In genomic region chr1:112674986-112675727, GRCh38 we compare ENCODE assay signal across 7 cellular contexts. TPM values are rescaled to one million over a fixed set of nuclear protein-coding genes. Genes with fewer than 3 reads are reported as not detected.
A peak's percentile ranks its signal among the peaks of the same experiment; 100 is the strongest.
DNase-seq lines count a peak whose midpoint lies in the region; ATAC-seq, FAIRE-seq and TF ChIP-seq lines count a peak whose summit lies in the region.

No MANE protein-coding gene starts in this region.

- H3K9me3 ChIP-seq in endothelial cell of umbilical vein (replicated peaks; ENCODE audit: control insufficient read depth, insufficient read depth, low read length) (no peaks in the 10 kb centered on the region), subcutaneous abdominal adipose tissue (ENCODE audit: control insufficient read depth in 5 of 5, low read length in 5 of 5) (no peaks in the 10 kb centered on the region)

- H2AFZ ChIP-seq in endothelial cell of umbilical vein (ENCODE audit: low read depth, low read length), result peak overlapping the region; percentile 74

- BruUV-seq in endothelial cell of umbilical vein (replicated peaks; lab: Mats Ljungman, UMichigan), result no TSS peak

- peak; percentile 50 for TF ChIP-seq POLR2A in GM15510 (IDR thresholded peaks at IDR 0.05; ENCODE audit: borderline replicate concordance, extremely low read depth, insufficient read length)
- no peak for TF ChIP-seq POLR2A in endothelial cell of umbilical vein (IDR thresholded peaks at IDR 0.05; ENCODE audit: low read depth, low read length)

- H3K9me1 ChIP-seq in endothelial cell of umbilical vein (replicated peaks; ENCODE audit: control insufficient read depth, extremely low read depth, insufficient read depth, low read length), result no peaks in the 10 kb centered on the region

- H3K27ac ChIP-seq in endothelial cell of umbilical vein (ENCODE audit: insufficient read depth, low read depth, low read length), result peak overlapping the region; percentile 69
- H3K27ac ChIP-seq in subcutaneous abdominal adipose tissue (ENCODE audit: low read depth, low read length), result peak overlapping the region; percentile 86

- H4K20me1 ChIP-seq in endothelial cell of umbilical vein (replicated peaks; ENCODE audit: control insufficient read depth, extremely low read depth, insufficient read depth, low read length), result peaks cover 2% of the 10 kb centered on the region

- POLR2A ChIA-PET in endothelial cell of umbilical vein (lab: Charles Lee), result interaction anchor here (0.7 to 3.6 kb wide), 5 partner anchors 25 to 279 kb away, joined by 3 to 19 read pairs (median 3); partner anchors contain the start of gene CTTNBP2NL

- H3K4me2 ChIP-seq in endothelial cell of umbilical vein (ENCODE audit: insufficient read depth, low read length), result peak overlapping the region; percentile 90

- H3K79me2 ChIP-seq in endothelial cell of umbilical vein (ENCODE audit: control insufficient read depth, insufficient read depth, low read length), result peaks cover 20% of the 10 kb centered on the region

- H3K9ac ChIP-seq in endothelial cell of umbilical vein (replicated peaks; ENCODE audit: extremely low read depth, insufficient read depth, low read length), result peak overlapping the region; percentile 78
- H3K9ac ChIP-seq in subcutaneous abdominal adipose tissue (ENCODE audit: low read length in 5 of 5), result peak overlapping the region; percentile 6 to 94 (median 87)

- H3K4me3 ChIP-seq in endothelial cell of umbilical vein (replicated peaks in 1 of 3; ENCODE audit: insufficient read depth in 1 of 3, low read depth in 1 of 3, low read length in 3 of 3) (peak overlapping the region; percentile 67 to 88 (median 82)), subcutaneous abdominal adipose tissue (ENCODE audit: low read depth in 1 of 5, low read length in 5 of 5) (peak overlapping the region; percentile 90 to 95 (median 93))

- H3K4me1 ChIP-seq in endothelial cell of umbilical vein (ENCODE audit: control insufficient read depth, extremely low read depth, insufficient read depth, low read length) (peaks cover 21% of the 10 kb centered on the region), subcutaneous abdominal adipose tissue (ENCODE audit: control insufficient read depth in 5 of 5, insufficient read depth in 5 of 5, low read length in 5 of 5) (peaks cover 0 to 29% (median 22%) of the 10 kb centered on the region in 5 donors)

- ATAC-seq in HG02642 (IDR thresholded peaks at IDR 0.05; ENCODE audit: poor library complexity, unreplicated experiment), result peak; percentile 50

- DNase-seq in NCI-H2107 (lab: John Stamatoyannopoulos, UW) (peak; percentile 21), endothelial cell of umbilical vein (ENCODE audit: low read depth, low spot score) (peak; percentile 60), myocyte (ENCODE audit: low read depth) (peak; percentile 52)
- DNase-seq in activated CD8-positive, alpha-beta memory T cell treated with anti-CD3 and anti-CD28 coated beads for 48 hours (ENCODE audit: low read depth in 2 of 3, low spot score in 2 of 3), result peak; percentile 9 to 40 (median 10)

- intact Hi-C loops in endothelial cell of umbilical vein (cut with micrococcal nuclease), result loop anchor here (1.0 to 2.0 kb wide), 6 partner anchors 25 to 284 kb away; partner anchors contain the start of genes CAPZA1 and ST7L

- peaks cover 0 to 11% of the 10 kb centered on the region in 2 experiments for H3K36me3 ChIP-seq in endothelial cell of umbilical vein (ENCODE audit: control insufficient read depth in 2 of 2, extremely low read depth in 1 of 2, insufficient read depth in 2 of 2, low read length in 2 of 2)
- H3K36me3 ChIP-seq in subcutaneous abdominal adipose tissue (ENCODE audit: control insufficient read depth in 5 of 5, insufficient read depth in 5 of 5, low read length in 5 of 5), result peaks cover 8 to 18% (median 14%) of the 10 kb centered on the region in 5 donors

- dilution Hi-C loops in endothelial cell of umbilical vein (cut with MboI; ENCODE audit: extremely low pct_ligation_motif_present, low sequenced_read_pairs), result no loop called here

- TF ChIP-seq CTCF in endothelial cell of umbilical vein (IDR thresholded peaks at IDR 0.05; ENCODE audit: extremely low read depth in 1 of 2, insufficient read depth in 1 of 2, low read depth in 1 of 2, low read length in 2 of 2), result peak; percentile 6 to 10

- peak; percentile 33 for FAIRE-seq in endothelial cell of umbilical vein (lab: Jason Lieb, UNC)

- CTCF ChIA-PET in endothelial cell of umbilical vein (lab: Charles Lee), result interaction anchor here (0.7 to 5.5 kb wide), 17 partner anchors 14 to 285 kb away, joined by 3 to 57 read pairs (median 15); partner anchors contain the start of genes PPM1J and RHOC

- no peaks in the 10 kb centered on the region for H3K27me3 ChIP-seq in endothelial cell of umbilical vein (ENCODE audit: control insufficient read depth in 2 of 2, insufficient read depth in 2 of 2, low read length in 2 of 2)
- no peaks in the 10 kb centered on the region for H3K27me3 ChIP-seq in subcutaneous abdominal adipose tissue (ENCODE audit: control insufficient read depth in 5 of 5, insufficient read depth in 4 of 5, low read length in 5 of 5)

TF ChIP-seq in endothelial cell of umbilical vein, 7 proteins besides CTCF, POLR2A, EP300 and RAD21:
- TF ChIP-seq POLR2AphosphoS5 (IDR thresholded peaks at IDR 0.05; ENCODE audit: insufficient read depth, low read depth, low read length) (peak; percentile 11), JUN (IDR thresholded peaks at IDR 0.05; ENCODE audit: borderline replicate concordance, insufficient read depth, insufficient read length, low read depth) (no peak)

RNA-seq across cellular contexts. Expression of gene MOV10, which starts 0.7 kb away (rescaled TPM):
- total RNA-seq in endothelial cell of umbilical vein (103 and 113 TPM in 2 replicates), myocyte (15.0 and 16.4 TPM in 2 replicates)
- 97.1 and 98.0 TPM in 2 replicates for polyA plus RNA-seq in endothelial cell of umbilical vein
- 57.2 and 77.0 TPM in 2 replicates for polyA plus RNA-seq in endothelial cell of umbilical vein (2011; cell fraction: cytosol; rRNA removed)
- 307 and 333 TPM in 2 replicates for polyA plus RNA-seq in endothelial cell of umbilical vein (2011; cell fraction: nucleus; rRNA removed)
- polyA plus RNA-seq in endothelial cell of umbilical vein (2012), result 53.5 and 58.7 TPM in 2 replicates
- 70.9 and 100 TPM in 2 replicates for polyA minus RNA-seq in endothelial cell of umbilical vein
- polyA minus RNA-seq in endothelial cell of umbilical vein (2011; cell fraction: cytosol; rRNA and poly(A)+ RNA removed), result 36.7 TPM
- polyA minus RNA-seq in endothelial cell of umbilical vein (2011; cell fraction: nucleus; rRNA and poly(A)+ RNA removed), result 88.9 and 98.3 TPM in 2 replicates
- polyA plus RNA-seq in myocyte (2012), result 24.7 TPM

RNA-seq across cellular contexts. Expression of gene RHOC, which starts 31.8 kb away (rescaled TPM):
- total RNA-seq in endothelial cell of umbilical vein (652 and 699 TPM in 2 replicates), myocyte (174 and 188 TPM in 2 replicates)
- polyA plus RNA-seq in endothelial cell of umbilical vein, result 1,244 and 1,340 TPM in 2 replicates
- polyA plus RNA-seq in endothelial cell of umbilical vein (2011; cell fraction: cytosol; rRNA removed), result 1,507 and 1,589 TPM in 2 replicates
- polyA plus RNA-seq in endothelial cell of umbilical vein (2011; cell fraction: nucleus; rRNA removed), result 615 and 657 TPM in 2 replicates
- polyA plus RNA-seq in endothelial cell of umbilical vein (2012), result 941 and 1,005 TPM in 2 replicates
- 905 and 1,030 TPM in 2 replicates for polyA minus RNA-seq in endothelial cell of umbilical vein
- polyA minus RNA-seq in endothelial cell of umbilical vein (2011; cell fraction: cytosol; rRNA and poly(A)+ RNA removed), result 73.2 TPM
- polyA minus RNA-seq in endothelial cell of umbilical vein (2011; cell fraction: nucleus; rRNA and poly(A)+ RNA removed), result 134 and 141 TPM in 2 replicates
- 441 TPM for polyA plus RNA-seq in myocyte (2012)

RNA-seq across cellular contexts. Expression of gene PPM1J, which starts 40.0 kb away (rescaled TPM):
- total RNA-seq in endothelial cell of umbilical vein (1.7 and 2.4 TPM in 2 replicates), myocyte (1.5 and 2.4 TPM in 2 replicates)
- 3.1 and 3.2 TPM in 2 replicates for polyA plus RNA-seq in endothelial cell of umbilical vein
- 1.7 and 2.7 TPM in 2 replicates for polyA plus RNA-seq in endothelial cell of umbilical vein (2011; cell fraction: cytosol; rRNA removed)
- polyA plus RNA-seq in endothelial cell of umbilical vein (2011; cell fraction: nucleus; rRNA removed), result 6.6 and 7.0 TPM in 2 replicates
- polyA plus RNA-seq in endothelial cell of umbilical vein (2012), result 1.4 and 1.7 TPM in 2 replicates
- polyA minus RNA-seq in endothelial cell of umbilical vein, result 1.0 and 1.7 TPM in 2 replicates
- polyA minus RNA-seq in endothelial cell of umbilical vein (2011; cell fraction: cytosol; rRNA and poly(A)+ RNA removed), result not detected
- polyA minus RNA-seq in endothelial cell of umbilical vein (2011; cell fraction: nucleus; rRNA and poly(A)+ RNA removed), result 0.58 and 0.96 TPM in 2 replicates
- polyA plus RNA-seq in myocyte (2012), result 0.69 TPM

RNA-seq across cellular contexts. Expression of gene CAPZA1, which starts 55.5 kb away (rescaled TPM):
- total RNA-seq in endothelial cell of umbilical vein (177 and 183 TPM in 2 replicates), myocyte (175 and 193 TPM in 2 replicates)
- 60.8 and 77.1 TPM in 2 replicates for polyA plus RNA-seq in endothelial cell of umbilical vein
- 98.5 and 100 TPM in 2 replicates for polyA plus RNA-seq in endothelial cell of umbilical vein (2011; cell fraction: cytosol; rRNA removed)
- polyA plus RNA-seq in endothelial cell of umbilical vein (2011; cell fraction: nucleus; rRNA removed), result 116 and 147 TPM in 2 replicates
- polyA plus RNA-seq in endothelial cell of umbilical vein (2012), result 130 and 174 TPM in 2 replicates
- 84.3 and 114 TPM in 2 replicates for polyA minus RNA-seq in endothelial cell of umbilical vein
- 167 TPM for polyA minus RNA-seq in endothelial cell of umbilical vein (2011; cell fraction: cytosol; rRNA and poly(A)+ RNA removed)
- 98.8 and 149 TPM in 2 replicates for polyA minus RNA-seq in endothelial cell of umbilical vein (2011; cell fraction: nucleus; rRNA and poly(A)+ RNA removed)
- polyA plus RNA-seq in myocyte (2012), result 63.6 TPM

RNA-seq across cellular contexts. Expression of gene ST7L, which starts 56.2 kb away (rescaled TPM):
- total RNA-seq in endothelial cell of umbilical vein (24.5 and 28.4 TPM in 2 replicates), myocyte (21.3 and 26.3 TPM in 2 replicates)
- polyA plus RNA-seq in endothelial cell of umbilical vein, result 12.3 and 12.6 TPM in 2 replicates
- polyA plus RNA-seq in endothelial cell of umbilical vein (2011; cell fraction: cytosol; rRNA removed), result 8.8 and 10.2 TPM in 2 replicates
- 17.8 and 20.4 TPM in 2 replicates for polyA plus RNA-seq in endothelial cell of umbilical vein (2011; cell fraction: nucleus; rRNA removed)
- 14.0 and 14.2 TPM in 2 replicates for polyA plus RNA-seq in endothelial cell of umbilical vein (2012)
- 15.4 and 17.3 TPM in 2 replicates for polyA minus RNA-seq in endothelial cell of umbilical vein
- polyA minus RNA-seq in endothelial cell of umbilical vein (2011; cell fraction: cytosol; rRNA and poly(A)+ RNA removed), result 17.0 TPM
- polyA minus RNA-seq in endothelial cell of umbilical vein (2011; cell fraction: nucleus; rRNA and poly(A)+ RNA removed), result 26.6 and 30.4 TPM in 2 replicates
- 13.9 TPM for polyA plus RNA-seq in myocyte (2012)

Comparison
In these comparisons a context has a peak if more than half of its experiments do, and no peak if none do; other contexts are left out.
1. Peak in every context shown above with its lines: DNase-seq, ATAC-seq, H3K4me3 ChIP-seq and H3K27ac ChIP-seq.
2. DNase-seq: peak in every context shown above with its lines; median percentile 60 in endothelial cell of umbilical vein; 52 in myocyte; 21 in NCI-H2107; 10 in activated CD8-positive, alpha-beta memory T cell treated with anti-CD3 and anti-CD28 coated beads for 48 hours.